In the genomic region with DNA sequence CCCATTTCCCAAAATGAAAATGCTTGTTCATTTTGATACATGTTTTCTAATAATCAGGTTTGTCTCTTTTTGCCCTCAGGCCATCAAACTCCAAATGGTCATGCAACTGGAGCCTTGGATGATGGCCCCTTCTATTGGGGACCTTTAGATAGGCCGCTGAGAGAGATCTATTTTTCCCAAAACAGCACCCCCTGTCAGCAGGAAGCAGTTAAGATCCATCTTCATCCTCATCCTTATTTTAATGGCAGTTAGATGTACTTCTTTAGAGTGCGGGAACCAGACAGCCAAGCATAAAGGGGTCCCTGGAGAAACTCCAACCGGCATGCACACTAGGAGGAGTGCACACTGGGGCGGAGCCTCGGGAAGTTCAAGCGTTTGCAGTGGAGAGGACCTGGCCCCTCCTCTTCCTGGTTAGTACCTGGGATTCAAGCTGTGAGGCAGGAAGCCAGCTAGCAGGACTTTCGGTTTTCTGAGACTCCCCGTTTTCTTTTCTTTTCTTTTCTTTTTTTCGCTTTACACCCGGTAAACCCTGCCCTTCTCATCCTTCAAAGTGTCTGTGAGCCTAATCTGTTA, we compare ENCODE assay signal across 13 cellular contexts. TPM values are rescaled to one million over a fixed set of nuclear protein-coding genes. Genes with fewer than 3 reads are reported as not detected.
DNase-seq lines count a peak whose midpoint lies in the region; ATAC-seq and TF ChIP-seq lines count a peak whose summit lies in the region.
"Had no signal": no experiment of that assay in that cellular context is flagged by ENCODE, and none has a peak within 500 bp of the region (broad histone marks: within the 10 kb centered on the region; RNA-seq: fewer than 3 reads in every experiment).

No MANE protein-coding gene starts in this region.

- H3K4me3 Mint-ChIP-seq in Caco-2 (ENCODE audit: unreplicated experiment): peak overlapping the region; percentile 38
- peak overlapping the region; percentile 49 for H3K4me3 Mint-ChIP-seq in WTC11
- H3K4me3 Mint-ChIP-seq in CD14-positive monocyte: peak overlapping the region in 1 of 2 donors; percentile 67
- H3K4me3 Mint-ChIP-seq: activated CD8-positive, alpha-beta T cell treated with anti-CD3 and anti-CD28 coated beads, Interleukin-2, amount 10 ng/mL, durations not matched to agents 7 days and 5 days had no signal

- BruUV-seq in Caco-2 (replicated peaks; lab: Mats Ljungman, UMichigan) (no TSS peak), IMR-90 (replicated peaks; lab: Mats Ljungman, UMichigan) (no TSS peak)

- H3K79me1 ChIP-seq in IMR-90 (ENCODE audit: low read depth in 1 of 2, low read length in 2 of 2): no peaks in the 10 kb centered on the region

- POLR2A ChIA-PET in Caco-2 (lab: Charles Lee): no interaction called here
- POLR2A ChIA-PET in IMR-90 (lab: Charles Lee; ENCODE audit: unreplicated experiment): no interaction called here
- POLR2A ChIA-PET in WTC11 (lab: Charles Lee): no interaction called here

- no peak overlapping the region for H2AK9ac ChIP-seq in IMR-90 (replicated peaks; ENCODE audit: low read depth, low read length, poor library complexity)

- H4K5ac ChIP-seq in IMR-90 (ENCODE audit: low read depth, low read length): no peak overlapping the region

- no peaks in the 10 kb centered on the region for H3K4me1 ChIP-seq in Caco-2
- no peaks in the 10 kb centered on the region for H3K4me1 ChIP-seq in IMR-90 (ENCODE audit: control insufficient read depth, insufficient read depth, low read length)
- no peaks in the 10 kb centered on the region for H3K4me1 ChIP-seq in lower lobe of right lung
- H3K4me1 ChIP-seq: heart right ventricle, sigmoid colon, vagina had no signal

- CTCF ChIA-PET in Caco-2 (lab: Charles Lee) (interaction anchor here (0.6 kb wide), 1 partner anchor 22 kb away, joined by 3 read pairs; no protein-coding TSS in a partner anchor), IMR-90 (lab: Yijun Ruan, JAX) (interaction anchor here (1.1 kb wide), 1 partner anchor 222 kb away, joined by 3 read pairs; no protein-coding TSS in a partner anchor), WTC11 (lab: Charles Lee) (interaction anchor here (0.5 to 1.1 kb wide), 5 partner anchors 10 to 481 kb away, joined by 3 to 4 read pairs (median 3); partner anchors contain the start of gene C3orf33)

- no peak overlapping the region for H4K91ac ChIP-seq in IMR-90 (ENCODE audit: insufficient read depth, low read depth, low read length)

- no peaks in the 10 kb centered on the region for H3K36me3 ChIP-seq in Caco-2 (ENCODE audit: control insufficient read depth, insufficient read depth, low read length)
- no peaks in the 10 kb centered on the region for H3K36me3 ChIP-seq in IMR-90 (ENCODE audit: control insufficient read depth, insufficient read depth, low read length)
- no peaks in the 10 kb centered on the region for H3K36me3 ChIP-seq in lower lobe of right lung
- H3K36me3 ChIP-seq: heart right ventricle, sigmoid colon, vagina had no signal

- H4K8ac ChIP-seq in IMR-90 (ENCODE audit: low read depth in 2 of 2, low read length in 2 of 2): no peak overlapping the region

- H3K27ac Mint-ChIP-seq in Caco-2 (ENCODE audit: unreplicated experiment): no peak overlapping the region
- H3K27ac Mint-ChIP-seq in WTC11: no peak overlapping the region
- no peak overlapping the region for H3K27ac Mint-ChIP-seq in CD14-positive monocyte
- H3K27ac Mint-ChIP-seq: activated CD8-positive, alpha-beta T cell treated with anti-CD3 and anti-CD28 coated beads, Interleukin-2, amount 10 ng/mL, durations not matched to agents 7 days and 5 days had no signal

- H3K56ac ChIP-seq in IMR-90 (ENCODE audit: extremely low read depth, insufficient read depth, low read length): no peak overlapping the region

- H3K4me2 ChIP-seq in IMR-90 (ENCODE audit: low read depth, low read length): no peak overlapping the region

- no peak overlapping the region for H2AFZ ChIP-seq in IMR-90 (replicated peaks; ENCODE audit: low read length, poor library complexity)

- H3K9me3 Mint-ChIP-seq in Caco-2 (ENCODE audit: unreplicated experiment) (no peaks in the 10 kb centered on the region), WTC11 (no peaks in the 10 kb centered on the region), CD14-positive monocyte (peaks cover 0 to 5% (median 0%) of the 10 kb centered on the region in 7 donors)

- in situ Hi-C loops in IMR-90 (cut with MboI; ENCODE audit: low sequenced_read_pairs): loop anchor here (5.0 to 25.0 kb wide), 3 partner anchors 558 to 1001 kb away; partner anchors contain the start of gene DHX36

- dilution Hi-C loops in IMR-90 (cut with HindIII; ENCODE audit: low sequenced_read_pairs, unreplicated experiment): no loop called here

- H3K27me3 ChIP-seq in Caco-2 (replicated peaks; ENCODE audit: control insufficient read depth, insufficient read depth, low read length): no peaks in the 10 kb centered on the region
- no peaks in the 10 kb centered on the region; the same call in 1 of the 2 replicates for H3K27me3 ChIP-seq in IMR-90 (ENCODE audit: control insufficient read depth, insufficient read depth, low read length)
- no peaks in the 10 kb centered on the region for H3K27me3 ChIP-seq in lower lobe of right lung (ENCODE audit: low read depth)
- H3K27me3 ChIP-seq: heart right ventricle, sigmoid colon, vagina had no signal

- H3K9ac ChIP-seq in IMR-90 (ENCODE audit: low read depth, low read length): no peak overlapping the region

- H4K20me1 ChIP-seq in IMR-90 (ENCODE audit: insufficient read depth, low read length): no peaks in the 10 kb centered on the region

- no peak overlapping the region for H3K4me3 ChIP-seq in Caco-2 (ENCODE audit: low read depth, low read length)
- H3K4me3 ChIP-seq in IMR-90 (ENCODE audit: insufficient read depth, low read depth, low read length): no peak overlapping the region
- H3K4me3 ChIP-seq in lower lobe of right lung: no peak overlapping the region
- H3K4me3 ChIP-seq: heart right ventricle, sigmoid colon, vagina had no signal

- no peak overlapping the region for H3K23ac ChIP-seq in IMR-90 (ENCODE audit: low read depth, low read length)

- H3K27me3 Mint-ChIP-seq in Caco-2 (ENCODE audit: insufficient read depth, unreplicated experiment) (no peaks in the 10 kb centered on the region), WTC11 (ENCODE audit: low read depth) (no peaks in the 10 kb centered on the region), CD14-positive monocyte (ENCODE audit: low read depth in 3 of 3) (peaks cover 0 to 4% (median 4%) of the 10 kb centered on the region in 3 donors)

- no peak overlapping the region for H2AK5ac ChIP-seq in IMR-90 (ENCODE audit: low read depth, low read length)

- TF ChIP-seq CTCF in Caco-2 (IDR thresholded peaks at IDR 0.05; ENCODE audit: insufficient read depth in 1 of 2, low read depth in 1 of 2, low read length in 1 of 2, severe bottlenecking in 1 of 2, unreplicated experiment in 1 of 2): peak in 1 of 2 experiments; percentile 1
- TF ChIP-seq CTCF in IMR-90 (conservative IDR thresholded peaks at IDR 0.05; ENCODE audit: low read depth, low read length): 0 out of 2 replicates have a peak, but pooled peaks have one; percentile 8
- TF ChIP-seq CTCF in WTC11 (IDR thresholded peaks at IDR 0.05): no peak
- TF ChIP-seq CTCF in lower lobe of right lung (IDR thresholded peaks at IDR 0.05): no peak
- no peak for TF ChIP-seq CTCF in CD14-positive monocyte (IDR thresholded peaks at IDR 0.05)

- intact Hi-C loops in Caco-2 (cut with micrococcal nuclease; ENCODE audit: unreplicated experiment): loop anchor here (10.0 kb wide), 2 partner anchors 141 to 241 kb away; partner anchors contain the start of gene MME
- intact Hi-C loops in IMR-90 (cut with micrococcal nuclease): no loop called here
- intact Hi-C loops in lower lobe of right lung (cut with DNase I): loop anchor here (10.0 kb wide), 1 partner anchor 561 kb away; no protein-coding TSS in a partner anchor
- intact Hi-C loops in CD14-positive monocyte (cut with micrococcal nuclease): loop anchor here in 1 of 2 donors (10.0 kb wide), 1 partner anchor 991 kb away; no protein-coding TSS in a partner anchor

- H2BK20ac ChIP-seq in IMR-90 (ENCODE audit: low read depth, low read length): no peak overlapping the region

- DNase-seq in Caco-2 (peak; percentile 9 to 45), IMR-90 (no peak), WTC11 (ENCODE audit: low spot score) (peak; percentile 32), lower lobe of right lung (peak; percentile 47), CD14-positive monocyte (ENCODE audit: low spot score) (no peak), CD1c-positive myeloid dendritic cell (ENCODE audit: extremely low spot score) (no peak)
- DNase-seq in activated CD8-positive, alpha-beta memory T cell treated with anti-CD3 and anti-CD28 coated beads, Interleukin-2, amount 50 U/mL, for 48 hours: no peak
- DNase-seq in stimulated activated CD4-positive, alpha-beta T cell treated with anti-CD3 and anti-CD28 coated beads, Interleukin-1b, Interleukin-23, amount 100 ng/mL, for 48 hours: no peak
- DNase-seq: activated CD8-positive, alpha-beta T cell treated with anti-CD3 and anti-CD28 coated beads, Interleukin-2, amount 10 ng/mL, durations not matched to agents 7 days and 5 days; heart right ventricle; sigmoid colon; T-helper 1 cell had no signal

- no peak overlapping the region for H3K18ac ChIP-seq in IMR-90 (ENCODE audit: low read depth, low read length)

- no peak overlapping the region for H2BK120ac ChIP-seq in IMR-90 (ENCODE audit: low read depth, low read length)

- no peak overlapping the region for H2BK15ac ChIP-seq in IMR-90 (ENCODE audit: low read depth, low read length)

- no peaks in the 10 kb centered on the region for H3K4me1 Mint-ChIP-seq in Caco-2 (ENCODE audit: low read depth, unreplicated experiment)
- peaks cover 33% of the 10 kb centered on the region for H3K4me1 Mint-ChIP-seq in WTC11
- H3K4me1 Mint-ChIP-seq in CD14-positive monocyte: peaks cover 6% of the 10 kb centered on the region

- no peak for ATAC-seq in IMR-90 (ENCODE audit: low read depth)
- peak; percentile 80 for ATAC-seq in WTC11
- peak; percentile 50 to 64 for ATAC-seq in lower lobe of right lung
- ATAC-seq: activated CD8-positive, alpha-beta T cell treated with anti-CD3 and anti-CD28 coated beads, Interleukin-2, amount 10 ng/mL, durations not matched to agents 7 days and 5 days; heart right ventricle had no signal

- 83% methylated on average over 2 of the region's 10 CpGs; no CpG with 5 or more reads in 1 of the 2 experiments for WGBS in IMR-90 (ENCODE audit: extremely low coverage in 2 of 2, insufficient read length in 1 of 2), 2 experiments

- no peaks in the 10 kb centered on the region for H3K9me3 ChIP-seq in Caco-2
- H3K9me3 ChIP-seq in IMR-90 (ENCODE audit: control insufficient read depth, insufficient read depth, low read length): no peaks in the 10 kb centered on the region
- H3K9me3 ChIP-seq in lower lobe of right lung: no peaks in the 10 kb centered on the region
- H3K9me3 ChIP-seq: heart right ventricle, sigmoid colon, vagina had no signal

- no peak for TF ChIP-seq RAD21 in IMR-90 (IDR thresholded peaks at IDR 0.05; ENCODE audit: low read length)

- H3K4ac ChIP-seq in IMR-90 (ENCODE audit: low read depth, low read length): no peak overlapping the region

- H3K9me1 ChIP-seq in IMR-90 (ENCODE audit: insufficient read depth, low read length): no peaks in the 10 kb centered on the region; the same call in 1 of the 2 replicates

- H3K27ac ChIP-seq in IMR-90 (ENCODE audit: insufficient read depth, low read length) (no peak overlapping the region), lower lobe of right lung (no peak overlapping the region)
- H3K27ac ChIP-seq: heart right ventricle, sigmoid colon, vagina had no signal

- no peaks in the 10 kb centered on the region for H3K36me3 Mint-ChIP-seq in Caco-2 (ENCODE audit: insufficient read depth, unreplicated experiment)
- H3K36me3 Mint-ChIP-seq in WTC11: no peaks in the 10 kb centered on the region
- H3K36me3 Mint-ChIP-seq in CD14-positive monocyte: no peaks in the 10 kb centered on the region

- H3K14ac ChIP-seq in IMR-90 (replicated peaks; ENCODE audit: low read depth, low read length): no peak overlapping the region

- no peak for TF ChIP-seq POLR2A in IMR-90 (IDR thresholded peaks at IDR 0.05; ENCODE audit: low read depth, low read length)

- H2BK5ac ChIP-seq in IMR-90 (ENCODE audit: low read depth, low read length, poor library complexity, severe bottlenecking): no peak overlapping the region

RNA-seq across cellular contexts. Expression of gene STRIT1, which starts 31.9 kb away (rescaled TPM):
- total RNA-seq in Caco-2 (2022): not detected in 2 replicates
- not detected in 2 replicates for total RNA-seq in IMR-90 (2012; rRNA removed)
- not detected in 2 replicates for polyA plus RNA-seq in IMR-90 (2012; rRNA removed)
- not detected in 2 replicates for polyA plus RNA-seq in IMR-90 (2012; cell fraction: cytosol; rRNA removed)
- not detected in 2 replicates for polyA plus RNA-seq in IMR-90 (2012; cell fraction: nucleus; rRNA removed; ENCODE audit: low replicate concordance)
- 0.33 TPM in 1 of 3 replicates, not detected in the others for total RNA-seq in WTC11 (2021)
- total RNA-seq in lower lobe of right lung: not detected
- polyA plus RNA-seq in CD14-positive monocyte: not detected
- total RNA-seq: activated CD8-positive, alpha-beta T cell treated with anti-CD3 and anti-CD28 coated beads, Interleukin-2, amount 10 ng/mL, durations not matched to agents 7 days and 5 days; sigmoid colon; vagina had no signal

Comparison
In these comparisons a context has a peak if more than half of its experiments do, and no peak if none do; other contexts are left out.
1. DNase-seq: peak in Caco-2 (2 of 2), WTC11 (single experiment) and lower lobe of right lung (single experiment); none in IMR-90 (single experiment), CD14-positive monocyte (single experiment), activated CD8-positive, alpha-beta memory T cell treated with anti-CD3 and anti-CD28 coated beads, Interleukin-2, amount 50 U/mL, for 48 hours (single experiment), CD1c-positive myeloid dendritic cell (single experiment) and stimulated activated CD4-positive, alpha-beta T cell treated with anti-CD3 and anti-CD28 coated beads, Interleukin-1b, Interleukin-23, amount 100 ng/mL, for 48 hours (single experiment).